1 cellular context compared by ENCODE assay signal in genomic region chr15:32130823-32131222, GRCh38.
TF ChIP-seq lines count a peak whose summit lies in the region.

No MANE protein-coding gene starts in this region.

TF ChIP-seq in GM23338, 12 proteins besides CTCF, POLR2A, EP300 and RAD21 (continued from another document):
- TF ChIP-seq ZNF462 (CRISPR knock-in tag; IDR thresholded peaks at IDR 0.05) = no peak
- no peak for TF ChIP-seq ETS1 (IDR thresholded peaks at IDR 0.05)
- no peak for TF ChIP-seq CREB1 (CRISPR knock-in tag; IDR thresholded peaks at IDR 0.05; ENCODE audit: low read depth)
- TF ChIP-seq STAT1 (IDR thresholded peaks at IDR 0.05; ENCODE audit: unreplicated experiment) = no peak
- no peak for TF ChIP-seq ZNF331 (CRISPR knock-in tag; IDR thresholded peaks at IDR 0.05; ENCODE audit: low read depth)
- TF ChIP-seq EZH2phosphoT487 (IDR thresholded peaks at IDR 0.05; ENCODE audit: unreplicated experiment) = no peak
